26 cellular contexts compared by ENCODE assay signal in genomic region chr1:28291711-28292110, GRCh38.
"Had no signal": no experiment of that assay in that cellular context is flagged by ENCODE, and none has a peak within 500 bp of the region (broad histone marks: within the 10 kb centered on the region; RNA-seq: fewer than 3 reads in every experiment).

No MANE protein-coding gene starts in this region.

- H3K27ac Mint-ChIP-seq: activated CD4-positive, alpha-beta T cell treated with anti-CD3 and anti-CD28 coated beads for 36 hours; activated naive CD4-positive, alpha-beta T cell treated with anti-CD3 and anti-CD28 coated beads for 36 hours had no signal

- ATAC-seq: activated CD4-positive, alpha-beta T cell treated with anti-CD3 and anti-CD28 coated beads for 36 hours; activated T-cell treated with anti-CD3 and anti-CD28 coated beads, Interleukin-2, amount 50 U/mL, for 4 hours; body of pancreas; heart right ventricle; lower lobe of right lung had no signal

- H3K36me3 ChIP-seq: cardiac muscle cell, heart right ventricle, lower lobe of right lung, spleen, thoracic aorta, upper lobe of left lung had no signal

- DNase-seq: activated CD4-positive, alpha-beta T cell treated with anti-CD3 and anti-CD28 coated beads for 36 hours; activated CD4-positive, alpha-beta T cell treated with anti-CD3 and anti-CD28 coated beads, Interleukin-2, amount 50 U/mL, for 4 hours; activated CD8-positive, alpha-beta memory T cell treated with anti-CD3 and anti-CD28 coated beads for 24 hours; activated CD8-positive, alpha-beta memory T cell treated with anti-CD3 and anti-CD28 coated beads, Interleukin-2, amount 50 U/mL, for 4 hours; activated naive CD4-positive, alpha-beta T cell treated with anti-CD3 and anti-CD28 coated beads for 36 hours; activated T-cell treated with anti-CD3 and anti-CD28 coated beads, Interleukin-2, amount 50 U/mL, for 4 hours; anterior cingulate cortex; body of pancreas; effector CD4-positive, alpha-beta T cell; foreskin fibroblast; heart right ventricle; lower lobe of right lung; mesendoderm; mucosa of descending colon; retina; spleen; stimulated activated CD4-positive, alpha-beta T cell treated with anti-CD3 and anti-CD28 coated beads, Interleukin-4, amount 100 ng/mL, for 1 hour; stimulated activated naive CD4-positive, alpha-beta T cell treated with Interleukin-2 at 50 U/mL for 16 hours; T-helper 1 cell; T-helper 9 cell; upper lobe of left lung had no signal

- H3K27me3 Mint-ChIP-seq: activated CD4-positive, alpha-beta T cell treated with anti-CD3 and anti-CD28 coated beads for 36 hours had no signal

- H3K27me3 ChIP-seq: body of pancreas, cardiac muscle cell, heart right ventricle, spleen, upper lobe of left lung had no signal

- H3K27ac ChIP-seq: body of pancreas, cardiac muscle cell, lower lobe of right lung, thoracic aorta, upper lobe of left lung had no signal

- H3K9me3 Mint-ChIP-seq: activated naive CD4-positive, alpha-beta T cell treated with anti-CD3 and anti-CD28 coated beads for 36 hours; activated T-cell treated with anti-CD3 and anti-CD28 coated beads, Interleukin-2, amount 50 U/mL, for 4 hours; neural crest cell had no signal

- FAIRE-seq: endometrium, kidney had no signal

- H3K4me1 Mint-ChIP-seq: activated CD4-positive, alpha-beta T cell treated with anti-CD3 and anti-CD28 coated beads for 36 hours had no signal

- H3K4me3 Mint-ChIP-seq: activated CD4-positive, alpha-beta T cell treated with anti-CD3 and anti-CD28 coated beads for 36 hours; activated naive CD4-positive, alpha-beta T cell treated with anti-CD3 and anti-CD28 coated beads for 36 hours; activated T-cell treated with anti-CD3 and anti-CD28 coated beads, Interleukin-2, amount 50 U/mL, for 4 hours; neural crest cell had no signal

- H3K9me3 ChIP-seq: body of pancreas, heart right ventricle, lower lobe of right lung, mucosa of descending colon, spleen, thoracic aorta, upper lobe of left lung had no signal

- H3K4me3 ChIP-seq: body of pancreas, cardiac muscle cell, heart right ventricle, lower lobe of right lung, mucosa of descending colon, spleen, thoracic aorta, upper lobe of left lung had no signal

- H3K4me1 ChIP-seq: lower lobe of right lung, upper lobe of left lung had no signal
